In the genomic region with DNA sequence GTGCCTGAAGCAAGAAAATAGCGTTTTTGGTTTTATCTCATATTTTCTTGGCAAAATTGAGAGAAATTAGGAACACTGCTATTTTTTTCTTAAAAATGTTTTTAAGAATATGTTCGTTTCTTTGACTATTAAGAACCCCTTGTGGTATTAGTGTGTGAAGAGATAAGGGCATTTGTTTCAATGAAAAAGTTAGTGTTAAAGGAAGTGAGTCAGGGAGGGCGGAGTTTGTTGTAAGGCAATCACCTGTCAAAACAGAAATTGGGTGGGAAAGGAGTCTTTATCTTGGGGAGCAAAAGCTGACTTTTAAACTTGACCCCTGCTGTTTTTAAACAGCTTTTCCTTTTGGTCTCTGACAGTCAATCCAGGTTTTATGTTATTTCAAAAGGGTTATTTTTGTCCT, we compare ENCODE assay signal across 8 cellular contexts.
A peak's percentile ranks its signal among the peaks of the same experiment; 100 is the strongest.
DNase-seq lines count a peak whose midpoint lies in the region; ATAC-seq lines count a peak whose summit lies in the region.

No MANE protein-coding gene starts in this region.

- peak overlapping the region; percentile 86 to 95 for H3K27ac Mint-ChIP-seq in effector memory CD8-positive, alpha-beta T cell

- H3K9me3 Mint-ChIP-seq in effector memory CD8-positive, alpha-beta T cell, result no peaks in the 10 kb centered on the region

- H3K27me3 Mint-ChIP-seq in effector memory CD8-positive, alpha-beta T cell, result no peaks in the 10 kb centered on the region

- H3K36me3 Mint-ChIP-seq in effector memory CD8-positive, alpha-beta T cell (ENCODE audit: insufficient read depth), result peaks cover 52% of the 10 kb centered on the region

- peak overlapping the region; percentile 98 to 99 for H3K4me3 Mint-ChIP-seq in effector memory CD8-positive, alpha-beta T cell

- peak; percentile 66 for DNase-seq in activated effector memory CD4-positive, alpha-beta T cell treated with anti-CD3 and anti-CD28 coated beads, Interleukin-2, amount 50 U/mL, for 16 hours
- no peak for DNase-seq in activated effector memory CD4-positive, alpha-beta T cell treated with Interleukin-2 at 50 U/mL for 16 hours
- peak; percentile 12 for DNase-seq in T follicular helper cell (ENCODE audit: low read depth)
- DNase-seq in effector memory CD8-positive, alpha-beta T cell, result peak in 2 of 3 experiments; percentile 11 to 33
- DNase-seq in stimulated activated CD4-positive, alpha-beta T cell treated with anti-CD3 and anti-CD28 coated beads, Interleukin-4, amount 100 ng/mL, for 24 hours, result peak; percentile 37

- no peak for ATAC-seq in effector memory CD8-positive, alpha-beta T cell (replicated peaks)
- ATAC-seq in HG03460 (IDR thresholded peaks at IDR 0.05; ENCODE audit: unreplicated experiment), result no peak
- no peak for ATAC-seq in HG02571 (IDR thresholded peaks at IDR 0.05; ENCODE audit: unreplicated experiment)
- no peak for ATAC-seq in HG03469 (IDR thresholded peaks at IDR 0.05; ENCODE audit: unreplicated experiment)

- peaks cover 34 to 70% of the 10 kb centered on the region in 2 donors for H3K4me1 Mint-ChIP-seq in effector memory CD8-positive, alpha-beta T cell (ENCODE audit: low read depth in 2 of 2)
